9 cellular contexts compared by ENCODE assay signal in the genomic region with DNA sequence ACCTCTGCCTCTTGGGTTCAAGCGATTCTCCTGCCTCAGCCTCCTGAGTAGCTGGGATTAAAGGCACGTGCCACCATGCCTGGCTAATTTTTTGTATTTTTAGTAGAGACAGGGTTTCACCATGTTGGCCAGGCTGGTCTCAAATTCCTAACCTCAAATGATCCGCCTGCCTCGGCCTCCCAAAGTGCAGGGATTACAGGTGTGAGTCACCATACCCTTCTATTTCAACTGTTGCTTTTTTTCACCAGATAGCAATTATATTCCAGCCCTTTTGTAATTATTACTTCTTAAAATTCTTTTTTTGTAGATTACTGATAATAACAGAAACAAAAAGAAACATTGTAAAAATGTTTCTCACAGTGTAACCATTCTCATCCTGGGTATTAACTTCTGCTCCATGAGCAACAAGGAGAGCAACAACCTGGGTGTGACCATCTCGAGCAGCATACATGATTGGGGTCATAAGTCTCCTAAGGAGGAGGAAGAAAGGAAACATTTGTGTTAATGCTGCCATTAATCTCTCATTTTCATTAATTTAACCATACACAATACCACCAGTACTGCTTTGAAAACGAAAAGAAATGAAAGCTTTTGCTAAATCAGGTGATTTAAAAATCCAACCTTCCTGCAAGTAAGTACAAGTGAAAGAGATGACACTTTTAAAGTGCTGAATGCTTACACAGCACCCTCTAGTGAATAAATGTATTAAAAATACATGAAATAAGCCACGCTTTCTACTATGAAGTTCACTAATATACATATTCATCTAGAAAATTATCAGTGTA. TPM values are rescaled to one million over a fixed set of nuclear protein-coding genes. Genes with fewer than 3 reads are reported as not detected.
DNase-seq lines count a peak whose midpoint lies in the region; ATAC-seq and TF ChIP-seq lines count a peak whose summit lies in the region.
"Had no signal": no experiment of that assay in that cellular context is flagged by ENCODE, and none has a peak within 500 bp of the region (broad histone marks: within the 10 kb centered on the region; RNA-seq: fewer than 3 reads in every experiment).

No MANE protein-coding gene starts in this region.

- H3K36me3 ChIP-seq in BJ (ENCODE audit: control insufficient read depth, insufficient read depth, low read length): no peaks in the 10 kb centered on the region
- H3K36me3 ChIP-seq in KMS-11 (ENCODE audit: insufficient read depth): no peaks in the 10 kb centered on the region

- H3K27me3 ChIP-seq in BJ (ENCODE audit: control insufficient read depth, insufficient read depth, low read length): no peaks in the 10 kb centered on the region
- H3K27me3 ChIP-seq in KMS-11 (ENCODE audit: insufficient read depth, low read depth): no peaks in the 10 kb centered on the region

- no peaks in the 10 kb centered on the region for H4K20me1 ChIP-seq in KMS-11 (ENCODE audit: insufficient read depth)

- no peaks in the 10 kb centered on the region for H3K79me2 ChIP-seq in KMS-11 (ENCODE audit: insufficient read depth, low read depth)

- no peaks in the 10 kb centered on the region for H3K4me1 ChIP-seq in KMS-11 (ENCODE audit: low read depth, poor library complexity, severe bottlenecking)

- H3K4me2 ChIP-seq in KMS-11: no peak overlapping the region

- peak; percentile 39; the same call in 1 of the 2 replicates for TF ChIP-seq CTCF in BJ (IDR thresholded peaks at IDR 0.05; ENCODE audit: insufficient read depth, low read depth, low read length)
- TF ChIP-seq CTCF in KMS-11 (conservative IDR thresholded peaks at IDR 0.05; ENCODE audit: low read depth, low read length): peak; percentile 70
- TF ChIP-seq CTCF in astrocyte of the cerebellum (IDR thresholded peaks at IDR 0.05; ENCODE audit: low read depth, low read length, missing control alignments): peak; percentile 30

- no peak overlapping the region for H3K9ac ChIP-seq in KMS-11

- H3K27ac ChIP-seq in KMS-11: no peak overlapping the region
- H3K27ac ChIP-seq: HL-60 had no signal

- POLR2A ChIA-PET in BJ (lab: Charles Lee): no interaction called here

- CTCF ChIA-PET in BJ (lab: Yijun Ruan, JAX): interaction anchor here (0.7 to 3.8 kb wide), 8 partner anchors 10 to 455 kb away, joined by 3 to 25 read pairs (median 4); no protein-coding TSS in a partner anchor

- 0 out of 2 replicates have a peak overlapping the region, but pooled peaks have one; percentile 10 for H2AFZ ChIP-seq in KMS-11 (ENCODE audit: low read depth)

- no peak overlapping the region for H3K4me3 ChIP-seq in BJ (ENCODE audit: low read depth, low read length)
- H3K4me3 ChIP-seq in KMS-11 (IDR thresholded peaks at IDR 0.05; ENCODE audit: insufficient read depth, low read depth, low read length): no peak overlapping the region
- no peak overlapping the region for H3K4me3 ChIP-seq in astrocyte of the cerebellum (ENCODE audit: low read depth, low read length)

- ATAC-seq in GM19351 (IDR thresholded peaks at IDR 0.05; ENCODE audit: unreplicated experiment) (peak; percentile 83), GM21737 (IDR thresholded peaks at IDR 0.05; ENCODE audit: unreplicated experiment) (no peak), HG02763 (IDR thresholded peaks at IDR 0.05; ENCODE audit: unreplicated experiment) (no peak)

- DNase-seq in BJ (ENCODE audit: low read depth) (no peak), astrocyte of the cerebellum (ENCODE audit: low read depth) (peak; percentile 12), myocyte (ENCODE audit: low read depth) (peak; percentile 38), NCI-H82 (lab: John Stamatoyannopoulos, UW) (no peak)

- in situ Hi-C loops in astrocyte of the cerebellum (cut with HindIII; ENCODE audit: low sequenced_read_pairs): no loop called here

RNA-seq across cellular contexts. Expression of gene ASZ1, which starts 41.8 kb away (rescaled TPM):
- not detected in 2 replicates for polyA plus RNA-seq in BJ (2011; rRNA removed)
- polyA minus RNA-seq in BJ (2011; rRNA and poly(A)+ RNA removed): not detected in 2 replicates
- not detected in 2 replicates for total RNA-seq in myocyte
- polyA plus RNA-seq in myocyte (2012): not detected

Comparison
In these comparisons a context has a peak if more than half of its experiments do, and no peak if none do; other contexts are left out.
1. DNase-seq: peak in astrocyte of the cerebellum (single experiment) and myocyte (single experiment); none in BJ (single experiment) and NCI-H82 (single experiment).
2. Peak in every context shown above with its lines, with median percentiles within 50 percentile points of each other: CTCF ChIP-seq.